ENCODE assay signal across 8 cellular contexts in the genomic region with DNA sequence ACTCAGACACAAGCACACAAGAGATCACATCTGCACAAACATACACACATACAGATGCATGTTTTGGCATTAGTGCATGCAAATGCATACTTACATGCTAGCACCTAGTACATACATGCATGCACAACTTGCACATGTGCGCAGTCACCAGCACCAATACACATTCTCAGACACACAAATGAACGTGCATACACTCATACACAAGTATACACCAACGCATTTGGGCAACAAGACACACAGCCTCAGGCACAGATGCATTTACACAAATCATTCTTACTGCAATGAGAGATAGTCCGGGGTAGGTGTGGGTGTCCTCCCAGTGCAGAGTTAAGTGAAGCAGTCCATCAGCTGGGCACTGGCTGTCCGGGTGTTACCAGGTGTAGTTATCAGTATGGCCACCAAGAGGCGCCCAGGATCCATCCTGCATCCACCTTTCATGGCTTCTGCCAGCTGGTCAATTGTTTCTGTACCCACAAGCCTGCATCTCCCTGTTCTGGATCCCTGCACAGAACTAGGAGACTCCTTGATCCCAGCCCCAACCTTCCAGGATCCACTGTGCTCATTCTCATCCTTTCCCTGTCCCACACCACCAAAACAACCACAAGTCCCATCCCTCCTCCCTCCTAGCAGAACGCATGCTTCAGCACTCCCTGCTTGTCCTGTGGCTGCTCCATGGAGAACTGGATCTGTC. TPM values are rescaled to one million over a fixed set of nuclear protein-coding genes. Genes with fewer than 3 reads are reported as not detected.
A peak's percentile ranks its signal among the peaks of the same experiment; 100 is the strongest.
DNase-seq lines count a peak whose midpoint lies in the region; ATAC-seq, FAIRE-seq and TF ChIP-seq lines count a peak whose summit lies in the region.

No MANE protein-coding gene starts in this region.

- ATAC-seq in HG03565 (IDR thresholded peaks at IDR 0.05; ENCODE audit: unreplicated experiment), result peak; percentile 77
- no peak for ATAC-seq in gastroesophageal sphincter
- ATAC-seq in GM19023 (IDR thresholded peaks at IDR 0.05; ENCODE audit: unreplicated experiment), result no peak

- H3K9me3 Mint-ChIP-seq in osteocyte (ENCODE audit: unreplicated experiment), result no peaks in the 10 kb centered on the region

- no peak overlapping the region for H3K4me3 Mint-ChIP-seq in osteocyte (ENCODE audit: unreplicated experiment)

- H3K4me3 ChIP-seq in AG09309 (ENCODE audit: control insufficient read depth, low read depth, low read length) (no peak overlapping the region), NT2/D1 (ENCODE audit: insufficient read length, low read depth) (no peak overlapping the region), gastroesophageal sphincter (no peak overlapping the region)

- no peak for TF ChIP-seq POLR2A in gastroesophageal sphincter (IDR thresholded peaks at IDR 0.05)

- H3K9me3 ChIP-seq in NT2/D1 (ENCODE audit: insufficient read depth, low read length), result no peaks in the 10 kb centered on the region
- no peaks in the 10 kb centered on the region for H3K9me3 ChIP-seq in gastroesophageal sphincter

- no peaks in the 10 kb centered on the region for H3K27me3 Mint-ChIP-seq in osteocyte (ENCODE audit: unreplicated experiment)

- TF ChIP-seq CTCF in AG09309 (IDR thresholded peaks at IDR 0.05; ENCODE audit: control insufficient read depth, insufficient read depth, low read depth, low read length, missing control alignments) (peak; percentile 92), gastroesophageal sphincter (IDR thresholded peaks at IDR 0.05) (peak; percentile 27 to 62 (median 54)), osteocyte (IDR thresholded peaks at IDR 0.05) (peak; percentile 91)

- H3K36me3 ChIP-seq in NT2/D1 (ENCODE audit: insufficient read depth, insufficient read length, low read length) (no peaks in the 10 kb centered on the region), gastroesophageal sphincter (peaks cover 0 to 2% of the 10 kb centered on the region in 2 donors)

- no peak overlapping the region for H3K27ac ChIP-seq in gastroesophageal sphincter

- H3K27me3 ChIP-seq in NT2/D1 (ENCODE audit: insufficient read depth, insufficient read length) (peaks cover 11% of the 10 kb centered on the region), gastroesophageal sphincter (no peaks in the 10 kb centered on the region)

- no peaks in the 10 kb centered on the region for H3K4me1 Mint-ChIP-seq in osteocyte (ENCODE audit: unreplicated experiment)

- H3K27ac Mint-ChIP-seq in osteocyte (ENCODE audit: unreplicated experiment), result no peak overlapping the region

- peak; percentile 67 for FAIRE-seq in GM18507 (lab: Jason Lieb, UNC)

- 11 to 24% methylated on average over 6 to 7 of the region's 7 CpGs for WGBS in gastroesophageal sphincter (ENCODE audit: low coverage in 1 of 2), 2 donors

- peaks cover 4% of the 10 kb centered on the region for H3K36me3 Mint-ChIP-seq in osteocyte (ENCODE audit: unreplicated experiment)

- DNase-seq in AG09309 (ENCODE audit: low read depth) (no peak), GM18507 (ENCODE audit: extremely low spot score, insufficient read length, low read depth) (peak; percentile 14), NT2/D1 (ENCODE audit: low read depth, low spot score) (peak; percentile 63), osteocyte (ENCODE audit: extremely low spot score, unreplicated experiment) (peak; percentile 90)
- DNase-seq in activated T-cell treated with anti-CD3 and anti-CD28 coated beads, Interleukin-2, amount 50 U/mL, for 48 hours, result peak; percentile 67 to 73

- H3K4me1 ChIP-seq in NT2/D1 (ENCODE audit: insufficient read depth, insufficient read length), result no peaks in the 10 kb centered on the region
- H3K4me1 ChIP-seq in gastroesophageal sphincter, result peaks cover 0 to 15% (median 4%) of the 10 kb centered on the region in 3 donors

- no peak for TF ChIP-seq EP300 in gastroesophageal sphincter (IDR thresholded peaks at IDR 0.05)

- H3K9ac ChIP-seq in NT2/D1 (ENCODE audit: insufficient read length, low read depth), result peak overlapping the region; percentile 12

RNA-seq across cellular contexts. Expression of a gene that starts 27.4 kb away (rescaled TPM):
- total RNA-seq in gastroesophageal sphincter (not detected), osteocyte (not detected in 2 replicates)

RNA-seq across cellular contexts. Expression of a gene that starts 49.2 kb away (rescaled TPM):
- total RNA-seq in gastroesophageal sphincter, result under 1 TPM; 0.04 to 0.81 (median 0.57) TPM
- total RNA-seq in osteocyte, result 1.0 and 1.5 TPM in 2 replicates

RNA-seq across cellular contexts. Expression of a gene that starts 55.1 kb away (rescaled TPM):
- total RNA-seq in gastroesophageal sphincter, result 100 to 1,000 TPM; 106 to 164 (median 115) TPM
- 97.1 and 105 TPM in 2 replicates for total RNA-seq in osteocyte
